ENCODE assay signal across 8 cellular contexts in the genomic region with DNA sequence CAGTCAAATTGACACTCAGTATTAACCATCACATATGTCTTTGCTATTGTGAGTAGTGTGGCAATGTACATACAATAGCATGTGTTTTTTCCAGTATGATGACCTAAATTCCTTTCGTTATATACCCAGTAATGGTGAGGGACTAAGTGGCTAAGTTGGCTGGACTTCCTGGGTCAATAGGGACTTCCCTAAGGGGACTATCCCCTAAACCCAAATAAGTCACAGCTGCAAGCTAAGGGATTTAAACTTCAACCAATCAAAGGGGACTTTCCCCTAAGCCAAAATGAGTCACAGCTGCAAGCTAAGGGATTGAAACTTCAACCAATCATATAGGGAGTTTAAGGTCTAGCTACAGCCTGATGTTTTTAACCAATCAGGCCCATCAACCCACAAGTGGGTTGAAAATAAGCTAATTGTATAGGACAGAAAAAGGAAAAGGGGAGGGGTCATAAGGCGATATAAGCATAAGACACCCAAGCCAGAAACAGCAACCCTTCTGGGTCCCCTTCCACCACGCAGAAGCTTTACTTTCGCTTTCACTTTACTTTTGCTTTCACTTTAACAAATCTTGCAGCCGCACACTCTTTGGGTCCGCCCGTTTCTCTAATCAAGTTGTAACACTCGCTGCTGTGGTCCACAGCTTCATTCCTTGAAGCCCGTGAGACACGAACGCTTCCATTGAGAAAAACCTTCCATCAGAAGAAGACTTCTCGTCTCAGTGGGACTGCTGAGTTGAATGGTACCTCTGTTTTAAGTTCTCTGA.
DNase-seq lines count a peak whose midpoint lies in the region; ATAC-seq, FAIRE-seq and TF ChIP-seq lines count a peak whose summit lies in the region.

No MANE protein-coding gene starts in this region.

- H3K36me3 Mint-ChIP-seq in activated naive CD4-positive, alpha-beta T cell treated with anti-CD3 and anti-CD28 coated beads, Interleukin-2, amount 10 ng/mL, durations not matched to agents 7 days and 5 days: peaks cover 11% of the 10 kb centered on the region
- peaks cover 7% of the 10 kb centered on the region for H3K36me3 Mint-ChIP-seq in mesothelial cell of epicardium

- in situ Hi-C loops in SK-MEL-5 (cut with HindIII; ENCODE audit: low pct_unique_long_range_greater_than_20kb, low sequenced_read_pairs): no loop called here

- DNase-seq in DMS 273 (lab: John Stamatoyannopoulos, UW; ENCODE audit: unreplicated experiment): peak; percentile 55
- DNase-seq in SK-MEL-5 (ENCODE audit: low read depth, low spot score): peak; percentile 63
- peak; percentile 63 for DNase-seq in activated naive CD4-positive, alpha-beta T cell treated with anti-CD3 and anti-CD28 coated beads, Interleukin-2, amount 10 ng/mL, durations not matched to agents 7 days and 5 days
- no peak for DNase-seq in keratinocyte (ENCODE audit: low read depth, low spot score)
- peak; percentile 14 for DNase-seq in stimulated activated CD8-positive, alpha-beta memory T cell treated with anti-CD3 and anti-CD28 coated beads, Interleukin-12 subunit alpha, Interleukin-12 subunit beta, amount 100 ng/mL, for 4 hours (ENCODE audit: low read depth)
- no peak for DNase-seq in mesothelial cell of epicardium (ENCODE audit: low spot score in 2 of 2, unreplicated experiment in 2 of 2)

- peaks cover 19% of the 10 kb centered on the region for H3K4me1 Mint-ChIP-seq in activated naive CD4-positive, alpha-beta T cell treated with anti-CD3 and anti-CD28 coated beads, Interleukin-2, amount 10 ng/mL, durations not matched to agents 7 days and 5 days
- no peaks in the 10 kb centered on the region for H3K4me1 Mint-ChIP-seq in mesothelial cell of epicardium

- H3K9me3 ChIP-seq in keratinocyte (ENCODE audit: control insufficient read depth, low read depth, low read length): no peaks in the 10 kb centered on the region

- TF ChIP-seq CTCF in keratinocyte (optimal IDR thresholded peaks at IDR 0.05 in 1 of 3, IDR thresholded peaks at IDR 0.05 in 1 of 3, conservative IDR thresholded peaks at IDR 0.05 in 1 of 3; ENCODE audit: extremely low read depth in 1 of 3, insufficient read depth in 2 of 3, low read length in 3 of 3): no peak
- no peak for TF ChIP-seq CTCF in mesothelial cell of epicardium (IDR thresholded peaks at IDR 0.05; ENCODE audit: unreplicated experiment)

- H3K9me1 ChIP-seq in keratinocyte (ENCODE audit: control insufficient read depth, extremely low read depth, insufficient read depth, low read length): no peaks in the 10 kb centered on the region

- H3K9me3 Mint-ChIP-seq in activated naive CD4-positive, alpha-beta T cell treated with anti-CD3 and anti-CD28 coated beads, Interleukin-2, amount 10 ng/mL, durations not matched to agents 7 days and 5 days: peaks cover 15% of the 10 kb centered on the region
- peaks cover 42% of the 10 kb centered on the region for H3K9me3 Mint-ChIP-seq in mesothelial cell of epicardium

- peak overlapping the region; percentile 39 for H3K4me2 ChIP-seq in keratinocyte (ENCODE audit: control insufficient read depth, extremely low read depth, insufficient read depth, low read depth, low read length)

- CTCF ChIA-PET in activated naive CD4-positive, alpha-beta T cell treated with anti-CD3 and anti-CD28 coated beads, Interleukin-2, amount 10 ng/mL, durations not matched to agents 7 days and 5 days (lab: Charles Lee): no interaction called here

- peak overlapping the region; percentile 86 for H3K4me3 Mint-ChIP-seq in activated naive CD4-positive, alpha-beta T cell treated with anti-CD3 and anti-CD28 coated beads, Interleukin-2, amount 10 ng/mL, durations not matched to agents 7 days and 5 days
- no peak overlapping the region for H3K4me3 Mint-ChIP-seq in mesothelial cell of epicardium

- H3K27ac ChIP-seq in keratinocyte (ENCODE audit: control insufficient read depth, insufficient read depth, low read length): no peak overlapping the region

- ATAC-seq in GM19467 (IDR thresholded peaks at IDR 0.05; ENCODE audit: unreplicated experiment) (peak; percentile 93), HG03571 (IDR thresholded peaks at IDR 0.05; ENCODE audit: unreplicated experiment) (peak; percentile 88)

- dilution Hi-C loops in keratinocyte (cut with MboI; ENCODE audit: extremely low pct_ligation_motif_present, low sequenced_read_pairs): no loop called here

- no peaks in the 10 kb centered on the region for H3K79me2 ChIP-seq in keratinocyte (ENCODE audit: control insufficient read depth, insufficient read depth, low read length)

- no peaks in the 10 kb centered on the region for H3K36me3 ChIP-seq in keratinocyte (ENCODE audit: control insufficient read depth in 2 of 2, extremely low read depth in 1 of 2, insufficient read depth in 2 of 2, low read length in 2 of 2)

- no peaks in the 10 kb centered on the region for H3K27me3 Mint-ChIP-seq in activated naive CD4-positive, alpha-beta T cell treated with anti-CD3 and anti-CD28 coated beads, Interleukin-2, amount 10 ng/mL, durations not matched to agents 7 days and 5 days
- no peaks in the 10 kb centered on the region for H3K27me3 Mint-ChIP-seq in mesothelial cell of epicardium (ENCODE audit: low read depth)

- H2AFZ ChIP-seq in keratinocyte (ENCODE audit: control insufficient read depth, low read length): peak overlapping the region; percentile 67

- no peak for FAIRE-seq in keratinocyte (lab: Jason Lieb, UNC)

- peak overlapping the region in 2 of 3 experiments; percentile 14 to 59 for H3K4me3 ChIP-seq in keratinocyte (ENCODE audit: control insufficient read depth in 2 of 3, extremely low read depth in 1 of 3, insufficient read depth in 2 of 3, low read depth in 1 of 3, low read length in 3 of 3)

- H3K27me3 ChIP-seq in keratinocyte (ENCODE audit: control insufficient read depth, extremely low read depth, insufficient read depth, low read length): no peaks in the 10 kb centered on the region

- no peaks in the 10 kb centered on the region for H4K20me1 ChIP-seq in keratinocyte (ENCODE audit: control insufficient read depth, extremely low read depth, insufficient read depth, low read length)

- H3K4me1 ChIP-seq in keratinocyte (ENCODE audit: control insufficient read depth, extremely low read depth, insufficient read depth, low read length): no peaks in the 10 kb centered on the region

- H3K27ac Mint-ChIP-seq in activated naive CD4-positive, alpha-beta T cell treated with anti-CD3 and anti-CD28 coated beads, Interleukin-2, amount 10 ng/mL, durations not matched to agents 7 days and 5 days: peak overlapping the region; percentile 95
- no peak overlapping the region for H3K27ac Mint-ChIP-seq in mesothelial cell of epicardium

- no peak overlapping the region for H3K9ac ChIP-seq in keratinocyte (ENCODE audit: control insufficient read depth, extremely low read depth, insufficient read depth, low read length)

Comparison
In these comparisons a context has a peak if more than half of its experiments do, and no peak if none do; other contexts are left out.
1. DNase-seq: peak in DMS 273 (single experiment), SK-MEL-5 (single experiment), activated naive CD4-positive, alpha-beta T cell treated with anti-CD3 and anti-CD28 coated beads, Interleukin-2, amount 10 ng/mL, durations not matched to agents 7 days and 5 days (single experiment) and stimulated activated CD8-positive, alpha-beta memory T cell treated with anti-CD3 and anti-CD28 coated beads, Interleukin-12 subunit alpha, Interleukin-12 subunit beta, amount 100 ng/mL, for 4 hours (single experiment); none in keratinocyte (single experiment) and mesothelial cell of epicardium (0 of 2).